ENCODE assay signal across 12 cellular contexts in the genomic region with DNA sequence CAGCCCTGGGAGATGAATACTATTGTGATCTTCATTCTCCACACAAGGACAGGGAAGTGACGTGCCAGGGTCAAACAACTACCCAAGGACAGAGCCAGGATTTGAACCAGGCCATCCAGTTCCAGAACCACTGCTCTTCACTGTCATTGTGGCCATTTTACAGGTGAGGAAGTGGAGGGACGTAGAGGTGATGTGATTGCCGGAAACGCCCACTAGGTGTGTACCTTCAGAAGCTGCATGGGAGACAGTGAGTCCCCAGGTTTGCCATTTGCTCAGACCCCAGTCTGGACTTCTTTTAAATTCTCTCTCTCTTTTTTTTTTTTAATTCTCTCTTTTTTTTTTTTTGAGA.
DNase-seq lines count a peak whose midpoint lies in the region; ATAC-seq and TF ChIP-seq lines count a peak whose summit lies in the region.
"Had no signal": no experiment of that assay in that cellular context is flagged by ENCODE, and none has a peak within 500 bp of the region (broad histone marks: within the 10 kb centered on the region; RNA-seq: fewer than 3 reads in every experiment).

No MANE protein-coding gene starts in this region.

- ATAC-seq in thoracic aorta (ENCODE audit: insufficient number of reproducible peaks, low FRiP score, low read depth) (no peak), GM19395 (IDR thresholded peaks at IDR 0.05; ENCODE audit: unreplicated experiment) (no peak), GM21381 (IDR thresholded peaks at IDR 0.05; ENCODE audit: unreplicated experiment) (no peak)
- ATAC-seq: GM12878 had no signal

- H3K4me1 ChIP-seq in SJSA1 (replicated peaks) (peaks cover 61% of the 10 kb centered on the region), esophagus (ENCODE audit: control insufficient read depth in 2 of 2, insufficient read depth in 2 of 2, low read length in 1 of 2) (peaks cover 5 to 12% of the 10 kb centered on the region in 2 donors), thoracic aorta (ENCODE audit: control insufficient read depth in 1 of 2, low read depth in 2 of 2) (peaks cover 48 to 70% of the 10 kb centered on the region in 2 donors)

- no peaks in the 10 kb centered on the region for H3K9me3 Mint-ChIP-seq in mesothelial cell of epicardium
- H3K9me3 Mint-ChIP-seq: activated naive CD4-positive, alpha-beta T cell treated with anti-CD3 and anti-CD28 coated beads, Interleukin-2, amount 50 U/mL, for 24 hours had no signal

- CTCF ChIA-PET in HEK293T (lab: Yijun Ruan, JAX): no interaction called here

- no peaks in the 10 kb centered on the region for H3K27me3 ChIP-seq in SJSA1 (replicated peaks)
- H3K27me3 ChIP-seq in esophagus (ENCODE audit: control insufficient read depth in 1 of 2, insufficient read depth in 2 of 2, low read length in 2 of 2): no peaks in the 10 kb centered on the region
- H3K27me3 ChIP-seq in thoracic aorta (replicated peaks; ENCODE audit: insufficient read depth): no peaks in the 10 kb centered on the region

- 57 to 62% methylated on average over 4 of the region's 4 CpGs for WGBS in esophagus, 2 donors

- H3K4me3 Mint-ChIP-seq in mesothelial cell of epicardium: peak overlapping the region; percentile 50
- H3K4me3 Mint-ChIP-seq: activated naive CD4-positive, alpha-beta T cell treated with anti-CD3 and anti-CD28 coated beads, Interleukin-2, amount 50 U/mL, for 24 hours had no signal

- no peak for DNase-seq in SJSA1 (ENCODE audit: low read depth in 1 of 2, low spot score in 2 of 2)
- no peak for DNase-seq in mesothelial cell of epicardium (ENCODE audit: low spot score in 2 of 2, unreplicated experiment in 2 of 2)
- DNase-seq in thoracic aorta (ENCODE audit: low spot score): no peak
- no peak for DNase-seq in NCI-H1048 (lab: John Stamatoyannopoulos, UW)
- DNase-seq in HEK293T (ENCODE audit: extremely low spot score): no peak
- DNase-seq: activated CD4-positive, alpha-beta T cell treated with anti-CD3 and anti-CD28 coated beads, Interleukin-2, amount 50 U/mL, for 48 hours; stimulated activated CD4-positive, alpha-beta T cell treated with anti-CD3 and anti-CD28 coated beads, Interleukin-4, amount 100 ng/mL, for 24 hours had no signal

- H3K4me3 ChIP-seq in SJSA1 (peak overlapping the region; percentile 19; the same call in 1 of the 2 replicates), esophagus (ENCODE audit: low read depth in 1 of 2, low read length in 2 of 2) (peak overlapping the region in 1 of 2 donors; percentile 17), thoracic aorta (peak overlapping the region; percentile 68)
- H3K4me3 ChIP-seq: GM12878 had no signal

- H3K27ac ChIP-seq in SJSA1: peak overlapping the region; percentile 71
- H3K27ac ChIP-seq in esophagus (ENCODE audit: low read depth in 2 of 2, low read length in 1 of 2): peak overlapping the region; percentile 96 to 98
- H3K27ac ChIP-seq in thoracic aorta: peak overlapping the region; percentile 91 to 97

- peak overlapping the region; percentile 97 for H3K27ac Mint-ChIP-seq in mesothelial cell of epicardium
- H3K27ac Mint-ChIP-seq: activated naive CD4-positive, alpha-beta T cell treated with anti-CD3 and anti-CD28 coated beads, Interleukin-2, amount 50 U/mL, for 24 hours had no signal

- H3K36me3 ChIP-seq in SJSA1 (no peaks in the 10 kb centered on the region), esophagus (ENCODE audit: control insufficient read depth in 2 of 2, insufficient read depth in 2 of 2, low read length in 1 of 2) (no peaks in the 10 kb centered on the region), thoracic aorta (no peaks in the 10 kb centered on the region)

- H3K27me3 Mint-ChIP-seq in mesothelial cell of epicardium (ENCODE audit: low read depth): no peaks in the 10 kb centered on the region
- H3K27me3 Mint-ChIP-seq: activated naive CD4-positive, alpha-beta T cell treated with anti-CD3 and anti-CD28 coated beads, Interleukin-2, amount 50 U/mL, for 24 hours had no signal

- TF ChIP-seq CTCF in mesothelial cell of epicardium (IDR thresholded peaks at IDR 0.05; ENCODE audit: unreplicated experiment): peak; percentile 19
- no peak for TF ChIP-seq CTCF in thoracic aorta (IDR thresholded peaks at IDR 0.05)

- POLR2A ChIA-PET in HEK293T (lab: Yijun Ruan, JAX): no interaction called here

- no peaks in the 10 kb centered on the region for H3K9me3 ChIP-seq in SJSA1 (replicated peaks)
- no peaks in the 10 kb centered on the region for H3K9me3 ChIP-seq in esophagus (ENCODE audit: control insufficient read depth in 2 of 2, insufficient read depth in 1 of 2, low read depth in 1 of 2, low read length in 1 of 2)
- no peaks in the 10 kb centered on the region for H3K9me3 ChIP-seq in thoracic aorta

- peaks cover 67% of the 10 kb centered on the region for H3K4me1 Mint-ChIP-seq in mesothelial cell of epicardium
- H3K4me1 Mint-ChIP-seq: activated naive CD4-positive, alpha-beta T cell treated with anti-CD3 and anti-CD28 coated beads, Interleukin-2, amount 50 U/mL, for 24 hours had no signal

- H3K36me3 Mint-ChIP-seq in mesothelial cell of epicardium: no peaks in the 10 kb centered on the region
- H3K36me3 Mint-ChIP-seq: activated naive CD4-positive, alpha-beta T cell treated with anti-CD3 and anti-CD28 coated beads, Interleukin-2, amount 50 U/mL, for 24 hours had no signal

TF ChIP-seq in HEK293T, 16 proteins besides CTCF, POLR2A, EP300 and RAD21:
- TF ChIP-seq FOXM1 (IDR thresholded peaks at IDR 0.05; ENCODE audit: borderline replicate concordance): no peak
- no peak for TF ChIP-seq SP1 (IDR thresholded peaks at IDR 0.05)
- TF ChIP-seq FOXK2 (IDR thresholded peaks at IDR 0.05): no peak
- no peak for TF ChIP-seq NFRKB (IDR thresholded peaks at IDR 0.05)
- TF ChIP-seq HDGF (IDR thresholded peaks at IDR 0.05; ENCODE audit: borderline replicate concordance): no peak
- no peak for TF ChIP-seq ARNT (IDR thresholded peaks at IDR 0.05)
- TF ChIP-seq, protein P1, sequence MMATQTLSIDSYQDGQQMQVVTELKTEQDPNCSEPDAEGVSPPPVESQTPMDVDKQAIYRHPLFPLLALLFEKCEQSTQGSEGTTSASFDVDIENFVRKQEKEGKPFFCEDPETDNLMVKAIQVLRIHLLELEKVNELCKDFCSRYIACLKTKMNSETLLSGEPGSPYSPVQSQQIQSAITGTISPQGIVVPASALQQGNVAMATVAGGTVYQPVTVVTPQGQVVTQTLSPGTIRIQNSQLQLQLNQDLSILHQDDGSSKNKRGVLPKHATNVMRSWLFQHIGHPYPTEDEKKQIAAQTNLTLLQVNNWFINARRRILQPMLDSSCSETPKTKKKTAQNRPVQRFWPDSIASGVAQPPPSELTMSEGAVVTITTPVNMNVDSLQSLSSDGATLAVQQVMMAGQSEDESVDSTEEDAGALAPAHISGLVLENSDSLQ (IDR thresholded peaks at IDR 0.05): no peak
- TF ChIP-seq ZNF384 (IDR thresholded peaks at IDR 0.05): no peak
- no peak for TF ChIP-seq CTBP1 (IDR thresholded peaks at IDR 0.05; ENCODE audit: borderline replicate concordance)
- TF ChIP-seq L3MBTL2 (conservative IDR thresholded peaks at IDR 0.05): no peak
- no peak for TF ChIP-seq LEF1 (IDR thresholded peaks at IDR 0.05; ENCODE audit: borderline replicate concordance)
- no peak for TF ChIP-seq SUZ12 (IDR thresholded peaks at IDR 0.05)
- TF ChIP-seq ELF4 (IDR thresholded peaks at IDR 0.05): no peak
- no peak for TF ChIP-seq TARDBP (IDR thresholded peaks at IDR 0.05)
- TF ChIP-seq FOXA1 (IDR thresholded peaks at IDR 0.05): no peak
- no peak for TF ChIP-seq BHLHE40 (IDR thresholded peaks at IDR 0.05; ENCODE audit: borderline replicate concordance)
